In genomic region chr13:50664961-50665360, GRCh38 we compare ENCODE assay signal across 24 cellular contexts.
"Had no signal": no experiment of that assay in that cellular context is flagged by ENCODE, and none has a peak within 500 bp of the region (broad histone marks: within the 10 kb centered on the region; RNA-seq: fewer than 3 reads in every experiment).

No MANE protein-coding gene starts in this region.

- H3K27ac ChIP-seq: epithelial cell of prostate, gastrocnemius medialis, lower lobe of right lung, ovary, psoas muscle, sigmoid colon, stomach, thyroid gland, vagina had no signal

- H3K4me1 ChIP-seq: gastrocnemius medialis, lower lobe of right lung, psoas muscle, sigmoid colon, stomach, thyroid gland, vagina had no signal

- FAIRE-seq: keratinocyte had no signal

- DNase-seq: effector memory CD8-positive, alpha-beta T cell; foreskin fibroblast; gastrocnemius medialis; head of caudate nucleus; left ventricle myocardium superior; lower lobe of right lung; natural killer cell; occipital lobe; ovary; posterior cingulate gyrus; psoas muscle; right cardiac atrium; sigmoid colon; stimulated activated CD4-positive, alpha-beta T cell treated with anti-CD3 and anti-CD28 coated beads, Interleukin-2, amount 100 ng/mL, for 24 hours; stimulated activated CD4-positive, alpha-beta T cell treated with anti-CD3 and anti-CD28 coated beads, Interleukin-4, amount 100 ng/mL, for 24 hours; stimulated activated naive CD4-positive, alpha-beta T cell treated with Interleukin-2 at 50 U/mL for 16 hours; stomach; thyroid gland; trophoblast cell had no signal

- H3K9me3 ChIP-seq: gastrocnemius medialis, lower lobe of right lung, ovary, psoas muscle, stomach, thyroid gland, vagina had no signal

- H3K4me3 ChIP-seq: gastrocnemius medialis, lower lobe of right lung, ovary, psoas muscle, sigmoid colon, stomach, thyroid gland, vagina had no signal

- ATAC-seq: effector memory CD8-positive, alpha-beta T cell; esophagus mucosa; gastrocnemius medialis; left ventricle myocardium superior; lower lobe of right lung; natural killer cell; psoas muscle; right cardiac atrium; stimulated activated effector memory CD8-positive, alpha-beta T cell treated with anti-CD3 and anti-CD28 coated beads, Interleukin-12 subunit alpha, Interleukin-12 subunit beta, amount 100 ng/mL, for 72 hours had no signal

- H3K36me3 ChIP-seq: gastrocnemius medialis, lower lobe of right lung, ovary, sigmoid colon, stomach, thyroid gland, vagina had no signal

- H3K27me3 ChIP-seq: gastrocnemius medialis, ovary, sigmoid colon, stomach, thyroid gland, vagina had no signal
